Comparison of ENCODE assay signal across 15 cellular contexts in genomic region chrX:52516987-52517325, GRCh38. TPM values are rescaled to one million over a fixed set of nuclear protein-coding genes. Genes with fewer than 3 reads are reported as not detected.
"Had no signal": no experiment of that assay in that cellular context is flagged by ENCODE, and none has a peak within 500 bp of the region (broad histone marks: within the 10 kb centered on the region; RNA-seq: fewer than 3 reads in every experiment).

Gene XAGE1B, minus strand, starts transcription at chrX:52517063. Its CDS starts 1,536 bp downstream, at chrX:52515527.

RNA-seq across cellular contexts. Expression of gene XAGE1B, which starts in this region (rescaled TPM):
- total RNA-seq: activated CD4-positive, alpha-beta memory T cell treated with anti-CD3 and anti-CD28 coated beads, Interleukin-2, amount 10 ng/mL, durations not matched to agents 7 days and 5 days; activated CD4-positive, alpha-beta T cell treated with anti-CD3 and anti-CD28 coated beads for 36 hours; activated CD4-positive, alpha-beta T cell treated with anti-CD3 and anti-CD28 coated beads, Interleukin-2, amount 10 ng/mL, durations not matched to agents 7 days and 5 days; activated CD8-positive, alpha-beta memory T cell treated with anti-CD3 and anti-CD28 coated beads, Interleukin-2, amount 10 ng/mL, durations not matched to agents 7 days and 5 days; activated CD8-positive, alpha-beta T cell treated with anti-CD3 and anti-CD28 coated beads, Interleukin-2, amount 10 ng/mL, durations not matched to agents 7 days and 5 days; activated naive CD8-positive, alpha-beta T cell treated with anti-CD3 and anti-CD28 coated beads, Interleukin-2, amount 10 ng/mL, durations not matched to agents 7 days and 5 days; activated T-helper 2 cell treated with anti-CD3 and anti-CD28 coated beads, Interferon-gamma antibody, Interleukin-2, Interleukin-4, amounts not matched to agents 10 μg/mL and 5 μg/mL and 100 μg/mL, durations not matched to agents 14 hours and 24 hours and 36 hours; ascending aorta; bronchial epithelial cell; cardiac muscle cell; chondrocyte; T-helper 1 cell treated with Interleukin-12 subunit alpha and Interleukin-12 subunit beta and Interleukin-4 antibody, amounts not matched to agents 30 ng/mL and 1 ng/mL, for 36 hours; T-helper 17 cell; T-helper 2 cell treated with Interferon-gamma antibody and Interleukin-4, amounts not matched to agents 100 ng/mL and 5 ng/mL, for 36 hours had no signal
- polyA plus RNA-seq: adipose tissue, cardiac muscle cell had no signal
